Comparison of ENCODE assay signal across 14 cellular contexts in the genomic region with DNA sequence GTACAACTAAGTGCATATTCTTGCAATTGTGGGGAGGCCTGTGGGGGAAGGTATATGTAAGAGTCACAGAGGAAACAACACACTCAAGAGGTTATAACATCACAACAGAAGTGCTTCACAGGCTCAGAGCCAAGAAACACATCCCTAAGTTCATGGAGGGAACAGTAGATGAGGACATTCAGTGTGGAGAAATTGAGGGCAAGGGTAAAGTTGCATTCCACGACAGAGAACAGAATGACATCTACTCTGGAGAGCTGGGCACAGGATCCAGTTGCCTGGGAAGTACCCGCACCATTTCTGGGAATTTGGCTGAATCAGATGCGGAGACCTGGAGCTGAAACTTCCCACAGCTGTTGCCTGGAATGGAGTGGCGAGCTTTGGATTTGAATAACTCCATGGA.
DNase-seq lines count a peak whose midpoint lies in the region; TF ChIP-seq lines count a peak whose summit lies in the region.
"Had no signal": no experiment of that assay in that cellular context is flagged by ENCODE, and none has a peak within 500 bp of the region (broad histone marks: within the 10 kb centered on the region; RNA-seq: fewer than 3 reads in every experiment).

No MANE protein-coding gene starts in this region.

- H3K9me3 ChIP-seq in mammary epithelial cell (replicated peaks; ENCODE audit: insufficient read depth, low read length) (no peaks in the 10 kb centered on the region), SJCRH30 (replicated peaks) (no peaks in the 10 kb centered on the region)
- H3K9me3 ChIP-seq: breast epithelium had no signal

- WGBS in mammary epithelial cell (ENCODE audit: low coverage, missing lambda C conversion rate), result 98% methylated on average over 4 of the region's 4 CpGs

- dilution Hi-C loops in mammary epithelial cell (cut with HindIII; ENCODE audit: low sequenced_read_pairs), result no loop called here

- H3K27ac Mint-ChIP-seq in MCF 10A (ENCODE audit: low read depth, unreplicated experiment) (peak overlapping the region; percentile 44), nephron (peak overlapping the region; percentile 79 to 98 (median 95))
- H3K27ac Mint-ChIP-seq: CD8-positive, alpha-beta T cell had no signal

- H3K4me1 ChIP-seq in mammary epithelial cell (ENCODE audit: insufficient read depth, low read length), result peaks cover 10% of the 10 kb centered on the region
- no peaks in the 10 kb centered on the region for H3K4me1 ChIP-seq in SJCRH30
- H3K4me1 ChIP-seq: breast epithelium had no signal

- H3K79me2 ChIP-seq in mammary epithelial cell (ENCODE audit: insufficient read depth, low read length), result no peaks in the 10 kb centered on the region

- no peak overlapping the region for H3K9ac ChIP-seq in mammary epithelial cell (ENCODE audit: insufficient read depth, low read length)

- intact Hi-C loops in MCF 10A (cut with micrococcal nuclease) (no loop called here), mammary epithelial cell (cut with micrococcal nuclease) (no loop called here)

- H3K36me3 Mint-ChIP-seq in MCF 10A (ENCODE audit: insufficient read depth, unreplicated experiment) (no peaks in the 10 kb centered on the region), nephron (ENCODE audit: low read depth) (no peaks in the 10 kb centered on the region)
- H3K36me3 Mint-ChIP-seq: CD8-positive, alpha-beta T cell had no signal

- POLR2A ChIA-PET in MCF 10A (lab: Yijun Ruan, JAX), result interaction anchor here (0.7 kb wide), 1 partner anchor 13 kb away, joined by 3 read pairs; no protein-coding TSS in a partner anchor

- in situ Hi-C loops in mammary epithelial cell (cut with MboI; ENCODE audit: low sequenced_read_pairs in 2 of 2), result no loop called here

- H3K36me3 ChIP-seq in mammary epithelial cell (ENCODE audit: insufficient read depth, low read length), result no peaks in the 10 kb centered on the region
- H3K36me3 ChIP-seq in SJCRH30, result no peaks in the 10 kb centered on the region
- H3K36me3 ChIP-seq: breast epithelium had no signal

- H3K4me3 Mint-ChIP-seq in MCF 10A (ENCODE audit: unreplicated experiment) (no peak overlapping the region), nephron (peak overlapping the region in 1 of 3 experiments; percentile 5)
- H3K4me3 Mint-ChIP-seq: activated T-cell treated with anti-CD3 and anti-CD28 coated beads, Interleukin-2, amount 50 U/mL, for 4 hours; CD8-positive, alpha-beta T cell had no signal

- DNase-seq in MCF 10A (ENCODE audit: unreplicated experiment) (peak; percentile 95), mammary epithelial cell (no peak), fibroblast of pulmonary artery (ENCODE audit: low read depth) (peak; percentile 92), OCI-M1 (lab: John Stamatoyannopoulos, UW) (no peak), SJCRH30 (no peak), COLO829 (ENCODE audit: low spot score) (no peak)
- DNase-seq in activated naive CD4-positive, alpha-beta T cell (lab: John Stamatoyannopoulos, UW), result no peak
- DNase-seq: 8988T; activated T-cell treated with anti-CD3 and anti-CD28 coated beads, Interleukin-2, amount 50 U/mL, for 4 hours; CD8-positive, alpha-beta T cell; GF-D8; retina had no signal

- no TSS peak for BruUV-seq in MCF 10A (replicated peaks; lab: Mats Ljungman, UMichigan)
- no TSS peak for BruUV-seq in mammary epithelial cell (replicated peaks; lab: Mats Ljungman, UMichigan)

- H3K9me3 Mint-ChIP-seq in MCF 10A (ENCODE audit: unreplicated experiment) (peaks cover 20% of the 10 kb centered on the region), nephron (peaks cover 2% of the 10 kb centered on the region)
- H3K9me3 Mint-ChIP-seq: activated T-cell treated with anti-CD3 and anti-CD28 coated beads, Interleukin-2, amount 50 U/mL, for 4 hours; CD8-positive, alpha-beta T cell had no signal

- CTCF ChIA-PET in MCF 10A (lab: Yijun Ruan, JAX) (interaction anchor here (0.6 kb wide), 2 partner anchors 255 to 279 kb away, joined by 3 to 4 read pairs; no protein-coding TSS in a partner anchor), mammary epithelial cell (lab: Charles Lee; ENCODE audit: low non-redundant PET) (no interaction called here)

- H3K27ac ChIP-seq in mammary epithelial cell (ENCODE audit: insufficient read depth, low read depth, low read length), result no peak overlapping the region
- H3K27ac ChIP-seq in SJCRH30, result no peak overlapping the region

- no peaks in the 10 kb centered on the region for H4K20me1 ChIP-seq in mammary epithelial cell (ENCODE audit: insufficient read depth, low read length)

- no peak overlapping the region for H3K4me2 ChIP-seq in mammary epithelial cell (ENCODE audit: insufficient read depth, low read depth, low read length)

- no peak overlapping the region for H2AFZ ChIP-seq in mammary epithelial cell (ENCODE audit: low read depth, low read length)

- no peaks in the 10 kb centered on the region for H3K27me3 Mint-ChIP-seq in MCF 10A (ENCODE audit: insufficient read depth, unreplicated experiment)
- H3K27me3 Mint-ChIP-seq in nephron (ENCODE audit: low read depth), result peaks cover 6% of the 10 kb centered on the region

- H3K4me3 ChIP-seq in mammary epithelial cell (replicated peaks in 1 of 3; ENCODE audit: insufficient read depth in 1 of 3, low read depth in 2 of 3, low read length in 3 of 3), result no peak overlapping the region
- no peak overlapping the region for H3K4me3 ChIP-seq in fibroblast of pulmonary artery (replicated peaks; ENCODE audit: low read depth, low read length)
- no peak overlapping the region for H3K4me3 ChIP-seq in SJCRH30
- H3K4me3 ChIP-seq: breast epithelium had no signal

- no peaks in the 10 kb centered on the region for H3K27me3 ChIP-seq in mammary epithelial cell (ENCODE audit: insufficient read depth, low read length)
- no peaks in the 10 kb centered on the region for H3K27me3 ChIP-seq in SJCRH30
- H3K27me3 ChIP-seq: breast epithelium had no signal

- H3K4me1 Mint-ChIP-seq in MCF 10A (ENCODE audit: insufficient read depth, unreplicated experiment), result peaks cover 26% of the 10 kb centered on the region
- H3K4me1 Mint-ChIP-seq in nephron, result peaks cover 31% of the 10 kb centered on the region

- TF ChIP-seq CTCF in MCF 10A (IDR thresholded peaks at IDR 0.05; ENCODE audit: unreplicated experiment) (no peak), mammary epithelial cell (conservative IDR thresholded peaks at IDR 0.05 in 1 of 2, IDR thresholded peaks at IDR 0.05 in 1 of 2; ENCODE audit: extremely low read depth in 1 of 2, insufficient read depth in 1 of 2, low read depth in 1 of 2, low read length in 2 of 2) (no peak), fibroblast of pulmonary artery (IDR thresholded peaks at IDR 0.05; ENCODE audit: low read length, missing control alignments) (no peak), nephron (IDR thresholded peaks at IDR 0.05; ENCODE audit: unreplicated experiment in 3 of 3) (no peak)

Comparison
In these comparisons a context has a peak if more than half of its experiments do, and no peak if none do; other contexts are left out.
1. DNase-seq: peak in MCF 10A (single experiment) and fibroblast of pulmonary artery (single experiment); none in mammary epithelial cell (single experiment), OCI-M1 (single experiment), activated naive CD4-positive, alpha-beta T cell (0 of 4), SJCRH30 (0 of 2) and COLO829 (single experiment).